1 cellular context compared by ENCODE assay signal in the genomic region with DNA sequence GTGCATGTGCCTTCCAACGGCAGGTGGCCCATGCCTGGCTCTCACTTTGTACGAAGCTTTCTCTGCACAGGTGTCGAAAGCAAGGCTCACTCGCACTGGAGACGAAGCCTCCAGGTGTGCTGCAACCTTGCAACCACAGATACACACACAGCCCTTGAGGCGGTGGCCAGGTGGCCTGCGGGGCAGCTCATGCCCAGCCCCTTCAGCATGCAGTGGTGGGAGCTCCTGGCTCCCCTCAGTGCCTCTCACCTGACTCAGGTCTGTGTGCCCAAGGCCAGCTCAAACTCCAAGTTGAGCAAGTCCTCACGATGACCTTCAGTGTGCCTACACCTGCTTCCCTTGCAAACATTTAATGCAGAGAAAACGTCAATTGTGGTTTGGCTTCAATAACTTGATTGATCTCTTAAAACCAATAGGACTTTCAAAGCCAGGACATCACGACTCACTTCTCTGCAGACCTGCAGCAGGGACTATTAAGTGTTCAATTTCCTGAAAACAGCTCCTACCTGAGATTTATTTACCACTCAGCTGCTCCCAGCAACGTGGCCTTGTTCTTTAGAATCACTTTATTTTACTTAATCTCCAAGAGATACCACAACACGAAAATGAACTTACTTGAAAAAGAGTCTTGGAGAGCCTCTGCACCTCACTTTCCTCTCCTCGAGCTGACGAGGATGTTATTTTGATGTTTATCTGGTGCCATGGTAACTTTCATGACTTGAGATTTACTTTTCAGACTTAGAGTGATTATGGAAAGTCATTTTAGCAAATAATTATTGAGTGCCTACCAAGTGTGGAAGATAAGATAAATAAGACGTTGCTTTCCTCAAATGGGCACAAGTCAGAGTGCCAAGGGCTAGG.
TF ChIP-seq lines count a peak whose summit lies in the region.

No MANE protein-coding gene starts in this region.

TF ChIP-seq in HepG2, 621 proteins besides CTCF, POLR2A, EP300 and RAD21 (continued from another document and continues in another):
- TF ChIP-seq KDM2A (CRISPR knock-in tag; IDR thresholded peaks at IDR 0.05; ENCODE audit: borderline replicate concordance, low read depth) (peak; percentile 78), ZNF510 (CRISPR knock-in tag; IDR thresholded peaks at IDR 0.05; ENCODE audit: low read depth) (0 out of 2 replicates have a peak, but pooled peaks have one; percentile 52), ZNF124 (CRISPR knock-in tag; IDR thresholded peaks at IDR 0.05) (peak; percentile 61; the same call in 1 of the 2 replicates), RNF2 (conservative IDR thresholded peaks at IDR 0.05; ENCODE audit: low read depth) (peak; percentile 82; the same call in 1 of the 2 replicates), SNAI1 (CRISPR knock-in tag; IDR thresholded peaks at IDR 0.05; ENCODE audit: borderline replicate concordance) (no peak; the same call in none of the 2 replicates), ZNF513 (CRISPR knock-in tag; conservative IDR thresholded peaks at IDR 0.05) (no peak), HOXA7 (CRISPR knock-in tag; IDR thresholded peaks at IDR 0.05) (no peak), ZBTB7A (CRISPR knock-in tag; IDR thresholded peaks at IDR 0.05) (peak; percentile 95), ZSCAN20 (CRISPR knock-in tag; IDR thresholded peaks at IDR 0.05; ENCODE audit: borderline replicate concordance) (no peak), ZNF674 (CRISPR knock-in tag; IDR thresholded peaks at IDR 0.05; ENCODE audit: low read depth) (0 out of 2 replicates have a peak, but pooled peaks have one; percentile 71), MEF2D (CRISPR knock-in tag; IDR thresholded peaks at IDR 0.05) (peak; percentile 97), ZNF552 (CRISPR knock-in tag; IDR thresholded peaks at IDR 0.05; ENCODE audit: borderline replicate concordance) (peak; percentile 89), MAFF (IDR thresholded peaks at IDR 0.05; ENCODE audit: low read depth, low read length) (0 out of 2 replicates have a peak, but pooled peaks have one; percentile 16), REXO4 (CRISPR knock-in tag; IDR thresholded peaks at IDR 0.05; ENCODE audit: borderline replicate concordance) (no peak), CSRNP1 (CRISPR knock-in tag; IDR thresholded peaks at IDR 0.05) (no peak; the same call in 1 of the 2 replicates), RBM22 (optimal IDR thresholded peaks at IDR 0.05; ENCODE audit: low read length) (peak; percentile 87), ZNF431 (CRISPR knock-in tag; IDR thresholded peaks at IDR 0.05; ENCODE audit: borderline replicate concordance, low read depth) (0 out of 2 replicates have a peak, but pooled peaks have one; percentile 29), YEATS4 (CRISPR knock-in tag; IDR thresholded peaks at IDR 0.05; ENCODE audit: borderline replicate concordance) (peak; percentile 64; the same call in 1 of the 2 replicates), ZFYVE20 (CRISPR knock-in tag; IDR thresholded peaks at IDR 0.05; ENCODE audit: borderline replicate concordance, low read depth) (no peak), ZSCAN9 (CRISPR knock-in tag; IDR thresholded peaks at IDR 0.05; ENCODE audit: borderline replicate concordance) (peak; percentile 69; the same call in 1 of the 2 replicates), MED8 (CRISPR knock-in tag; IDR thresholded peaks at IDR 0.05; ENCODE audit: insufficient replicate concordance) (peak; percentile 94), RORA (CRISPR knock-in tag; IDR thresholded peaks at IDR 0.05) (no peak; the same call in 1 of the 2 replicates), ZMYM2 (CRISPR knock-in tag; IDR thresholded peaks at IDR 0.05) (peak; percentile 65), SMYD3 (CRISPR knock-in tag; IDR thresholded peaks at IDR 0.05) (0 out of 2 replicates have a peak, but pooled peaks have one; percentile 29), DPF2 (CRISPR knock-in tag; IDR thresholded peaks at IDR 0.05; ENCODE audit: borderline replicate concordance, low read depth) (peak; percentile 99), TEAD2 (CRISPR knock-in tag; IDR thresholded peaks at IDR 0.05) (no peak), FOXA3 (CRISPR knock-in tag; IDR thresholded peaks at IDR 0.05) (peak; percentile 95), KDM6A (CRISPR knock-in tag; IDR thresholded peaks at IDR 0.05; ENCODE audit: low read depth) (peak; percentile 93), ZFP91 (CRISPR knock-in tag; IDR thresholded peaks at IDR 0.05; ENCODE audit: borderline replicate concordance) (peak; percentile 91), NCOA2 (CRISPR knock-in tag; IDR thresholded peaks at IDR 0.05) (peak; percentile 99), MAZ (IDR thresholded peaks at IDR 0.05; ENCODE audit: borderline replicate concordance, low read depth, low read length) (no peak), MAZ (CRISPR knock-in tag; IDR thresholded peaks at IDR 0.05; ENCODE audit: low read depth) (peak; percentile 97), ERF (CRISPR knock-in tag; IDR thresholded peaks at IDR 0.05) (peak; percentile 96), ZNF790 (CRISPR knock-in tag; IDR thresholded peaks at IDR 0.05; ENCODE audit: borderline replicate concordance) (peak; percentile 85)
- TF ChIP-seq, protein P1, sequence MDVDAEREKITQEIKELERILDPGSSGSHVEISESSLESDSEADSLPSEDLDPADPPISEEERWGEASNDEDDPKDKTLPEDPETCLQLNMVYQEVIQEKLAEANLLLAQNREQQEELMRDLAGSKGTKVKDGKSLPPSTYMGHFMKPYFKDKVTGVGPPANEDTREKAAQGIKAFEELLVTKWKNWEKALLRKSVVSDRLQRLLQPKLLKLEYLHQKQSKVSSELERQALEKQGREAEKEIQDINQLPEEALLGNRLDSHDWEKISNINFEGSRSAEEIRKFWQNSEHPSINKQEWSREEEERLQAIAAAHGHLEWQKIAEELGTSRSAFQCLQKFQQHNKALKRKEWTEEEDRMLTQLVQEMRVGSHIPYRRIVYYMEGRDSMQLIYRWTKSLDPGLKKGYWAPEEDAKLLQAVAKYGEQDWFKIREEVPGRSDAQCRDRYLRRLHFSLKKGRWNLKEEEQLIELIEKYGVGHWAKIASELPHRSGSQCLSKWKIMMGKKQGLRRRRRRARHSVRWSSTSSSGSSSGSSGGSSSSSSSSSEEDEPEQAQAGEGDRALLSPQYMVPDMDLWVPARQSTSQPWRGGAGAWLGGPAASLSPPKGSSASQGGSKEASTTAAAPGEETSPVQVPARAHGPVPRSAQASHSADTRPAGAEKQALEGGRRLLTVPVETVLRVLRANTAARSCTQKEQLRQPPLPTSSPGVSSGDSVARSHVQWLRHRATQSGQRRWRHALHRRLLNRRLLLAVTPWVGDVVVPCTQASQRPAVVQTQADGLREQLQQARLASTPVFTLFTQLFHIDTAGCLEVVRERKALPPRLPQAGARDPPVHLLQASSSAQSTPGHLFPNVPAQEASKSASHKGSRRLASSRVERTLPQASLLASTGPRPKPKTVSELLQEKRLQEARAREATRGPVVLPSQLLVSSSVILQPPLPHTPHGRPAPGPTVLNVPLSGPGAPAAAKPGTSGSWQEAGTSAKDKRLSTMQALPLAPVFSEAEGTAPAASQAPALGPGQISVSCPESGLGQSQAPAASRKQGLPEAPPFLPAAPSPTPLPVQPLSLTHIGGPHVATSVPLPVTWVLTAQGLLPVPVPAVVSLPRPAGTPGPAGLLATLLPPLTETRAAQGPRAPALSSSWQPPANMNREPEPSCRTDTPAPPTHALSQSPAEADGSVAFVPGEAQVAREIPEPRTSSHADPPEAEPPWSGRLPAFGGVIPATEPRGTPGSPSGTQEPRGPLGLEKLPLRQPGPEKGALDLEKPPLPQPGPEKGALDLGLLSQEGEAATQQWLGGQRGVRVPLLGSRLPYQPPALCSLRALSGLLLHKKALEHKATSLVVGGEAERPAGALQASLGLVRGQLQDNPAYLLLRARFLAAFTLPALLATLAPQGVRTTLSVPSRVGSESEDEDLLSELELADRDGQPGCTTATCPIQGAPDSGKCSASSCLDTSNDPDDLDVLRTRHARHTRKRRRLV (CRISPR knock-in tag; IDR thresholded peaks at IDR 0.05) = no peak
- TF ChIP-seq, protein P2, sequence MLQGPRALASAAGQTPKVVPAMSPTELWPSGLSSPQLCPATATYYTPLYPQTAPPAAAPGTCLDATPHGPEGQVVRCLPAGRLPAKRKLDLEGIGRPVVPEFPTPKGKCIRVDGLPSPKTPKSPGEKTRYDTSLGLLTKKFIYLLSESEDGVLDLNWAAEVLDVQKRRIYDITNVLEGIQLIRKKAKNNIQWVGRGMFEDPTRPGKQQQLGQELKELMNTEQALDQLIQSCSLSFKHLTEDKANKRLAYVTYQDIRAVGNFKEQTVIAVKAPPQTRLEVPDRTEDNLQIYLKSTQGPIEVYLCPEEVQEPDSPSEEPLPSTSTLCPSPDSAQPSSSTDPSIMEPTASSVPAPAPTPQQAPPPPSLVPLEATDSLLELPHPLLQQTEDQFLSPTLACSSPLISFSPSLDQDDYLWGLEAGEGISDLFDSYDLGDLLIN (CRISPR knock-in tag; IDR thresholded peaks at IDR 0.05; ENCODE audit: borderline replicate concordance) = peak; percentile 46; the same call in 1 of the 2 replicates
- TF ChIP-seq, protein P3, sequence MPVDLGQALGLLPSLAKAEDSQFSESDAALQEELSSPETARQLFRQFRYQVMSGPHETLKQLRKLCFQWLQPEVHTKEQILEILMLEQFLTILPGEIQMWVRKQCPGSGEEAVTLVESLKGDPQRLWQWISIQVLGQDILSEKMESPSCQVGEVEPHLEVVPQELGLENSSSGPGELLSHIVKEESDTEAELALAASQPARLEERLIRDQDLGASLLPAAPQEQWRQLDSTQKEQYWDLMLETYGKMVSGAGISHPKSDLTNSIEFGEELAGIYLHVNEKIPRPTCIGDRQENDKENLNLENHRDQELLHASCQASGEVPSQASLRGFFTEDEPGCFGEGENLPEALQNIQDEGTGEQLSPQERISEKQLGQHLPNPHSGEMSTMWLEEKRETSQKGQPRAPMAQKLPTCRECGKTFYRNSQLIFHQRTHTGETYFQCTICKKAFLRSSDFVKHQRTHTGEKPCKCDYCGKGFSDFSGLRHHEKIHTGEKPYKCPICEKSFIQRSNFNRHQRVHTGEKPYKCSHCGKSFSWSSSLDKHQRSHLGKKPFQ (CRISPR knock-in tag; IDR thresholded peaks at IDR 0.05; ENCODE audit: insufficient replicate concordance) = peak; percentile 95
- TF ChIP-seq, protein P4, sequence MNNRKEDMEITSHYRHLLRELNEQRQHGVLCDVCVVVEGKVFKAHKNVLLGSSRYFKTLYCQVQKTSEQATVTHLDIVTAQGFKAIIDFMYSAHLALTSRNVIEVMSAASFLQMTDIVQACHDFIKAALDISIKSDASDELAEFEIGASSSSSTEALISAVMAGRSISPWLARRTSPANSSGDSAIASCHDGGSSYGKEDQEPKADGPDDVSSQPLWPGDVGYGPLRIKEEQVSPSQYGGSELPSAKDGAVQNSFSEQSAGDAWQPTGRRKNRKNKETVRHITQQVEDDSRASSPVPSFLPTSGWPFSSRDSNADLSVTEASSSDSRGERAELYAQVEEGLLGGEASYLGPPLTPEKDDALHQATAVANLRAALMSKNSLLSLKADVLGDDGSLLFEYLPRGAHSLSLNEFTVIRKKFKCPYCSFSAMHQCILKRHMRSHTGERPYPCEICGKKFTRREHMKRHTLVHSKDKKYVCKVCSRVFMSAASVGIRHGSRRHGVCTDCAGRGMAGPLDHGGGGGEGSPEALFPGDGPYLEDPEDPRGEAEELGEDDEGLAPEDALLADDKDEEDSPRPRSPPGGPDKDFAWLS (CRISPR knock-in tag; IDR thresholded peaks at IDR 0.05; ENCODE audit: borderline replicate concordance) = no peak
- TF ChIP-seq, protein P5, sequence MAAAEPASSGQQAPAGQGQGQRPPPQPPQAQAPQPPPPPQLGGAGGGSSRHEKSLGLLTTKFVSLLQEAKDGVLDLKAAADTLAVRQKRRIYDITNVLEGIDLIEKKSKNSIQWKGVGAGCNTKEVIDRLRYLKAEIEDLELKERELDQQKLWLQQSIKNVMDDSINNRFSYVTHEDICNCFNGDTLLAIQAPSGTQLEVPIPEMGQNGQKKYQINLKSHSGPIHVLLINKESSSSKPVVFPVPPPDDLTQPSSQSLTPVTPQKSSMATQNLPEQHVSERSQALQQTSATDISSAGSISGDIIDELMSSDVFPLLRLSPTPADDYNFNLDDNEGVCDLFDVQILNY (CRISPR knock-in tag; conservative IDR thresholded peaks at IDR 0.05) = no peak
- TF ChIP-seq, protein P6, sequence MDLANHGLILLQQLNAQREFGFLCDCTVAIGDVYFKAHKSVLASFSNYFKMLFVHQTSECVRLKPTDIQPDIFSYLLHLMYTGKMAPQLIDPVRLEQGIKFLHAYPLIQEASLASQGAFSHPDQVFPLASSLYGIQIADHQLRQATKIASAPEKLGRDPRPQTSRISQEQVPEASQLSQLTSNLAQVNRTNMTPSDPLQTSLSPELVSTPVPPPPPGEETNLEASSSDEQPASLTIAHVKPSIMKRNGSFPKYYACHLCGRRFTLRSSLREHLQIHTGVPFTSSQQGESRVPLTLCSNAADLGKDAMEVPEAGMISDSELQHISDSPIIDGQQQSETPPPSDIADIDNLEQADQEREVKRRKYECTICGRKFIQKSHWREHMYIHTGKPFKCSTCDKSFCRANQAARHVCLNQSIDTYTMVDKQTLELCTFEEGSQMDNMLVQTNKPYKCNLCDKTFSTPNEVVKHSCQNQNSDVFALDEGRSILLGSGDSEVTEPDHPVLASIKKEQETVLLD (CRISPR knock-in tag; IDR thresholded peaks at IDR 0.05; ENCODE audit: low read depth) = no peak
